Comparison of ENCODE assay signal across 24 cellular contexts in the genomic region with DNA sequence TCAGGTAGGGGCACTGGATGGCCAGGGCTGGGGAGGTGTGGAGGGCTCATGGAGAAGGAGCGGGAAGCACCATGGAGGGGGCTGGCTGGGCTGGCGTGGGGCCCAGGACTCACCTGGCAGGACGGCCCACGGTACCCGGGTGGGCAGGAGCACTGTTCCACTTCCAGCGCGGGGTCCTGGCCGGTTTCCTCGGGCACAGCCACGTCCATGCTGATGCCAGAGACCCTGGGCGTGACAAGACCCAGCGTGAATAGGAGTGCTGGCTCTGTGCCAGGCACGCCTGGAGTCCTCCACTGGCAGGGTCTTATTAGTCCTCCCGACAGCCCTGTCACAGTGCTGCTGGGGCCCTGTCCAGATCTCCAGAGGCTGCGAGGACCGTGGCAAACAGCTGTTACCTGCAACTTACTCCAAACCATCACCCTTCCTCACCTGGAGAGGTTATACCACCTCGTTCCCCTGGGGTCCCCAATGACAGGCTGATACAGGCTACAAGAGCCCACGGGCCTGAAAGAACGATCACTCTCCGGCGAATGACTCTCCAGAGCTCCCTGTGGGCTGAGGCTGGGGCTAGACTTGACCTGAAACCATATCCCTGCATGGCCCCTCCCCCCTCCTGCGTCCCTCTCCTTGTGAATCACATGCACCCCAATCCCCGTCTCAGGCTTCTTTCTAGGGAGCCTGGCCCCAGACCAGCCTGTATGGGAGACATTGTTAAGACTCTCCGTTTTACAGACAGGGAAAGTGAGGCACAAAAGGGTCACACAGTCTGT.
A peak's percentile ranks its signal among the peaks of the same experiment; 100 is the strongest.
DNase-seq lines count a peak whose midpoint lies in the region; ATAC-seq, FAIRE-seq and TF ChIP-seq lines count a peak whose summit lies in the region.
"Had no signal": no experiment of that assay in that cellular context is flagged by ENCODE, and none has a peak within 500 bp of the region (broad histone marks: within the 10 kb centered on the region; RNA-seq: fewer than 3 reads in every experiment).

No MANE protein-coding gene starts in this region.

- POLR2A ChIA-PET in H1 (lab: Charles Lee; ENCODE audit: partially characterized antibody): no interaction called here

- no peak overlapping the region for H4K8ac ChIP-seq in H1 (ENCODE audit: extremely low read depth, insufficient read depth, low read length)

- no peak overlapping the region for H4K91ac ChIP-seq in H1 (replicated peaks; ENCODE audit: insufficient read length, low read length)

- H3K9me3 Mint-ChIP-seq in effector memory CD8-positive, alpha-beta T cell: no peaks in the 10 kb centered on the region
- H3K9me3 Mint-ChIP-seq: activated CD4-positive, alpha-beta T cell treated with anti-CD3 and anti-CD28 coated beads, Interleukin-2, amount 10 ng/mL, durations not matched to agents 24 days and 14 days; activated naive CD4-positive, alpha-beta T cell treated with anti-CD3 and anti-CD28 coated beads, Interleukin-2, amount 50 U/mL, for 72 hours; CD4-positive, CD25-positive, alpha-beta regulatory T cell; natural killer cell had no signal

- peaks cover 0 to 5% of the 10 kb centered on the region in 2 experiments for H4K20me1 ChIP-seq in H1 (replicated peaks in 1 of 2; ENCODE audit: control insufficient read depth in 1 of 2, insufficient read depth in 2 of 2, low read length in 2 of 2)

- H3K79me2 ChIP-seq in H1 (ENCODE audit: control insufficient read depth in 1 of 2, insufficient read depth in 2 of 2, low read length in 2 of 2): no peaks in the 10 kb centered on the region

- no peak overlapping the region for H4K5ac ChIP-seq in H1 (ENCODE audit: insufficient read length, low read depth, low read length)

- no peaks in the 10 kb centered on the region for H3K4me1 Mint-ChIP-seq in effector memory CD8-positive, alpha-beta T cell (ENCODE audit: low read depth in 2 of 2)
- H3K4me1 Mint-ChIP-seq: activated CD4-positive, alpha-beta T cell treated with anti-CD3 and anti-CD28 coated beads, Interleukin-2, amount 10 ng/mL, durations not matched to agents 24 days and 14 days; natural killer cell had no signal

- no peak for TF ChIP-seq EP300 in H1 (IDR thresholded peaks at IDR 0.05; ENCODE audit: borderline replicate concordance in 1 of 2, low read depth in 2 of 2, low read length in 2 of 2)

- H3K27ac Mint-ChIP-seq in effector memory CD8-positive, alpha-beta T cell: no peak overlapping the region
- H3K27ac Mint-ChIP-seq: activated CD4-positive, alpha-beta T cell treated with anti-CD3 and anti-CD28 coated beads, Interleukin-2, amount 10 ng/mL, durations not matched to agents 24 days and 14 days; activated naive CD4-positive, alpha-beta T cell treated with anti-CD3 and anti-CD28 coated beads, Interleukin-2, amount 50 U/mL, for 72 hours; CD4-positive, CD25-positive, alpha-beta regulatory T cell; natural killer cell had no signal

- H2BK20ac ChIP-seq in H1 (ENCODE audit: low read length): no peak overlapping the region

- no peak overlapping the region for H2BK120ac ChIP-seq in H1 (replicated peaks; ENCODE audit: low read depth, low read length)

- H3K4me3 ChIP-seq in right cardiac atrium (ENCODE audit: low read length) (no peak overlapping the region), H1 (ENCODE audit: extremely low read depth in 1 of 4, insufficient read depth in 2 of 4, low read depth in 3 of 4, low read length in 4 of 4) (no peak overlapping the region)
- H3K4me3 ChIP-seq: left lung, ovary had no signal

- no peak for TF ChIP-seq RAD21 in H1 (IDR thresholded peaks at IDR 0.05 in 1 of 2, conservative IDR thresholded peaks at IDR 0.05 in 1 of 2; ENCODE audit: low read depth in 2 of 2, low read length in 2 of 2)

- ATAC-seq in right cardiac atrium (no peak), Right ventricle myocardium superior (ENCODE audit: poor library complexity) (no peak), GM19397 (IDR thresholded peaks at IDR 0.05; ENCODE audit: unreplicated experiment) (no peak)
- no peak for ATAC-seq in effector memory CD8-positive, alpha-beta T cell (replicated peaks)
- ATAC-seq: activated naive CD4-positive, alpha-beta T cell treated with anti-CD3 and anti-CD28 coated beads, Interleukin-2, amount 50 U/mL, for 72 hours; left lung; natural killer cell; sciatic nerve had no signal

- H2BK5ac ChIP-seq in H1 (ENCODE audit: low read depth, low read length): 0 out of 2 replicates have a peak overlapping the region, but pooled peaks have one; percentile 24

- no peak overlapping the region for H3K23ac ChIP-seq in H1 (ENCODE audit: insufficient read length)

- no peak overlapping the region for H3K4me3 Mint-ChIP-seq in effector memory CD8-positive, alpha-beta T cell
- H3K4me3 Mint-ChIP-seq: activated CD4-positive, alpha-beta T cell treated with anti-CD3 and anti-CD28 coated beads, Interleukin-2, amount 10 ng/mL, durations not matched to agents 24 days and 14 days; CD4-positive, CD25-positive, alpha-beta regulatory T cell; natural killer cell had no signal

- H3K79me1 ChIP-seq in H1 (ENCODE audit: low read depth, low read length): no peaks in the 10 kb centered on the region

- no peak for TF ChIP-seq POLR2A in H1 (IDR thresholded peaks at IDR 0.05; ENCODE audit: control extremely low read depth in 1 of 2, low read depth in 2 of 2, low read length in 2 of 2)

- no peak overlapping the region for H3K4me2 ChIP-seq in H1 (ENCODE audit: insufficient read depth in 1 of 2, low read depth in 2 of 2, low read length in 2 of 2)

- no peak overlapping the region for H3K18ac ChIP-seq in H1 (ENCODE audit: extremely low read depth, low read length)

- H3K27ac ChIP-seq in right cardiac atrium (ENCODE audit: low read length): no peak overlapping the region
- no peak overlapping the region for H3K27ac ChIP-seq in H1 (ENCODE audit: low read depth, low read length)
- H3K27ac ChIP-seq: epithelial cell of prostate, left lung, ovary, VCaP had no signal

- H3K4ac ChIP-seq in H1 (replicated peaks; ENCODE audit: insufficient read length, low read depth, low read length): no peak overlapping the region

- WGBS in right cardiac atrium: 70% methylated on average over 24 of the region's 24 CpGs
- 86% methylated on average over 24 of the region's 24 CpGs; no CpG with 5 or more reads in 1 of the 2 experiments for WGBS in H1 (ENCODE audit: extremely low coverage in 1 of 2, insufficient coverage in 1 of 2, insufficient read length in 1 of 2, insufficient replicate concordance in 2 of 2, low coverage in 1 of 2, low lambda C conversion rate in 2 of 2, missing lambda C conversion rate in 1 of 2), 2 experiments

- H2AK5ac ChIP-seq in H1 (ENCODE audit: low read depth, low read length): no peak overlapping the region

- H3K36me3 Mint-ChIP-seq in effector memory CD8-positive, alpha-beta T cell (ENCODE audit: insufficient read depth): no peaks in the 10 kb centered on the region
- H3K36me3 Mint-ChIP-seq: activated naive CD4-positive, alpha-beta T cell treated with anti-CD3 and anti-CD28 coated beads, Interleukin-2, amount 50 U/mL, for 72 hours; CD4-positive, CD25-positive, alpha-beta regulatory T cell; natural killer cell had no signal

- DNase-seq in right cardiac atrium (peak; percentile 44 to 74 (median 67)), Right ventricle myocardium superior (no peak), NCI-H2171 (lab: John Stamatoyannopoulos, UW) (peak; percentile 45), H1 (ENCODE audit: low read depth in 1 of 2, low spot score in 2 of 2) (no peak), SW 1271 (lab: John Stamatoyannopoulos, UW) (no peak)
- no peak for DNase-seq in effector memory CD8-positive, alpha-beta T cell
- DNase-seq: activated CD4-positive, alpha-beta T cell treated with anti-CD3 and anti-CD28 coated beads, Interleukin-2, amount 10 ng/mL, durations not matched to agents 24 days and 14 days; aorta; CD4-positive, CD25-positive, alpha-beta regulatory T cell; DND-41; midbrain; natural killer cell; NCI-H1048; NCI-H446 treated with DMSO at 0.1 percent for 48 hours; ovary had no signal

- H3K4me1 ChIP-seq in right cardiac atrium (ENCODE audit: control insufficient read depth, insufficient read depth, low read length): no peaks in the 10 kb centered on the region
- H3K4me1 ChIP-seq in H1 (replicated peaks in 1 of 4; ENCODE audit: control insufficient read depth in 3 of 4, insufficient read depth in 4 of 4, low read length in 3 of 4): no peaks in the 10 kb centered on the region

- no peak overlapping the region for H2BK15ac ChIP-seq in H1 (ENCODE audit: low read length)

- no peak overlapping the region for H2AFZ ChIP-seq in H1 (ENCODE audit: low read length)

- H2BK12ac ChIP-seq in H1 (ENCODE audit: low read depth, low read length): no peak overlapping the region

- no peak for TF ChIP-seq CTCF in H1 (IDR thresholded peaks at IDR 0.05; ENCODE audit: control extremely low read depth in 1 of 3, insufficient read depth in 1 of 3, low read depth in 1 of 3, low read length in 3 of 3)

- no peaks in the 10 kb centered on the region for H3K9me3 ChIP-seq in right cardiac atrium (ENCODE audit: control insufficient read depth, low read length)
- H3K9me3 ChIP-seq in H1 (ENCODE audit: insufficient read depth in 2 of 2, low read depth in 1 of 2, low read length in 1 of 2): no peaks in the 10 kb centered on the region
- H3K9me3 ChIP-seq: left lung, ovary had no signal

- H3K36me3 ChIP-seq in H1 (ENCODE audit: control insufficient read depth in 2 of 4, insufficient read depth in 4 of 4, low read length in 3 of 4): peaks cover 22 to 65% (median 51%) of the 10 kb centered on the region in 4 experiments
- H3K36me3 ChIP-seq: ovary had no signal

- no peak overlapping the region for H3K56ac ChIP-seq in H1 (replicated peaks; ENCODE audit: insufficient read length, low read depth, low read length)

- peaks cover 9 to 35% of the 10 kb centered on the region in 2 donors for H3K27me3 Mint-ChIP-seq in effector memory CD8-positive, alpha-beta T cell
- H3K27me3 Mint-ChIP-seq: activated CD4-positive, alpha-beta T cell treated with anti-CD3 and anti-CD28 coated beads, Interleukin-2, amount 10 ng/mL, durations not matched to agents 24 days and 14 days; CD4-positive, CD25-positive, alpha-beta regulatory T cell had no signal

- no peak overlapping the region for H3K14ac ChIP-seq in H1 (ENCODE audit: insufficient read length)

- no peak overlapping the region for H3K9ac ChIP-seq in H1 (replicated peaks in 1 of 4; ENCODE audit: extremely low read depth in 1 of 4, low read depth in 3 of 4, low read length in 3 of 4)

- no peaks in the 10 kb centered on the region for H3K23me2 ChIP-seq in H1 (ENCODE audit: low read depth, low read length)

- FAIRE-seq in H1 (lab: Jason Lieb, UNC): no peak
- FAIRE-seq: GM12892, GM19239, urothelium cell line had no signal

- H3K27me3 ChIP-seq in right cardiac atrium (ENCODE audit: control insufficient read depth, insufficient read depth) (no peaks in the 10 kb centered on the region), H1 (replicated peaks in 1 of 4; ENCODE audit: control insufficient read depth in 3 of 4, extremely low read depth in 1 of 4, insufficient read depth in 3 of 4, low read length in 3 of 4) (no peaks in the 10 kb centered on the region; a peak in 1 of 7 replicates)
- H3K27me3 ChIP-seq: left lung, ovary had no signal

- CTCF ChIA-PET in H1 (lab: Charles Lee; ENCODE audit: partially characterized antibody): no interaction called here

- intact Hi-C loops in right cardiac atrium (cut with DNase I) (loop anchor here in 1 of 4 donors (10.0 kb wide), 1 partner anchor 90 kb away; no protein-coding TSS in a partner anchor), Right ventricle myocardium superior (cut with DNase I) (no loop called here)

Comparison
In these comparisons a context has a peak if more than half of its experiments do, and no peak if none do; other contexts are left out.
1. DNase-seq: peak in right cardiac atrium (3 of 3) and NCI-H2171 (single experiment); none in Right ventricle myocardium superior (single experiment), H1 (0 of 2), effector memory CD8-positive, alpha-beta T cell (0 of 3) and SW 1271 (0 of 2).